14 cellular contexts compared by ENCODE assay signal in genomic region chr7:23254051-23254681, GRCh38. TPM values are rescaled to one million over a fixed set of nuclear protein-coding genes. Genes with fewer than 3 reads are reported as not detected.
DNase-seq lines count a peak whose midpoint lies in the region; TF ChIP-seq lines count a peak whose summit lies in the region.
"Had no signal": no experiment of that assay in that cellular context is flagged by ENCODE, and none has a peak within 500 bp of the region (broad histone marks: within the 10 kb centered on the region; RNA-seq: fewer than 3 reads in every experiment).

No MANE protein-coding gene starts in this region.

- in situ Hi-C loops in SK-MEL-5 (cut with HindIII; ENCODE audit: low pct_unique_long_range_greater_than_20kb, low sequenced_read_pairs) (no loop called here), GM13976 (cut with MboI; ENCODE audit: low sequenced_read_pairs, unreplicated experiment) (no loop called here)

- TF ChIP-seq CTCF in choroid plexus epithelial cell (conservative IDR thresholded peaks at IDR 0.05; ENCODE audit: low read depth, low read length) (no peak), GM13976 (IDR thresholded peaks at IDR 0.05; ENCODE audit: borderline replicate concordance, control extremely low read depth, extremely low read depth, insufficient read depth, missing control alignments) (no peak)

- intact Hi-C loops in head of caudate nucleus (cut with DNase I), result no loop called here

- DNase-seq in HT1080 (ENCODE audit: low read depth), result peak; percentile 83
- DNase-seq in SK-MEL-5 (ENCODE audit: low read depth, low spot score), result peak; percentile 45
- DNase-seq in choroid plexus epithelial cell (ENCODE audit: low read depth), result peak; percentile 55
- peak; percentile 56 for DNase-seq in smooth muscle cell of the brain vasculature (ENCODE audit: low read depth, low spot score)
- DNase-seq in head of caudate nucleus, result no peak
- DNase-seq in GM13976 (ENCODE audit: low spot score), result no peak
- no peak for DNase-seq in iPS-NIHi11 (ENCODE audit: low spot score)
- DNase-seq in C1 segment of cervical spinal cord (lab: John Stamatoyannopoulos, UW), result no peak
- DNase-seq: CD8-positive, alpha-beta memory T cell; NCI-H1092; NCI-H1694; NCI-H446; NCI-H748 treated with DMSO at 0.1 percent for 48 hours; PC-3 had no signal

- no peak overlapping the region for H3K4me3 ChIP-seq in choroid plexus epithelial cell (ENCODE audit: low read depth, low read length)

RNA-seq across cellular contexts. Expression of gene GPNMB, which starts 7.6 kb away (rescaled TPM):
- total RNA-seq in HT1080 (2014; rRNA removed; shearing (Covaris generic)), result 2.8 and 3.9 TPM in 2 replicates
- polyA plus RNA-seq in HT1080 (2015; cell fraction: cytosol; rRNA removed), result 1.3 and 1.5 TPM in 2 replicates
- 3.4 and 3.9 TPM in 2 replicates for polyA plus RNA-seq in HT1080 (2015; cell fraction: nucleus; rRNA removed)
- total RNA-seq in SK-MEL-5 (2014; rRNA removed; shearing (Covaris generic)), result 1,248 and 1,278 TPM in 2 replicates
- polyA plus RNA-seq in SK-MEL-5 (2015; cell fraction: cytosol; rRNA removed), result 994 and 1,090 TPM in 2 replicates
- 446 and 448 TPM in 2 replicates for polyA plus RNA-seq in SK-MEL-5 (2015; cell fraction: nucleus; rRNA removed)
- polyA plus RNA-seq: CD8-positive, alpha-beta memory T cell had no signal

RNA-seq across cellular contexts. Expression of gene MALSU1, which starts 45.0 kb away (rescaled TPM):
- 105 and 129 TPM in 2 replicates for total RNA-seq in HT1080 (2014; rRNA removed; shearing (Covaris generic))
- 88.6 TPM in 2 replicates for polyA plus RNA-seq in HT1080 (2015; cell fraction: cytosol; rRNA removed)
- 33.2 and 39.0 TPM in 2 replicates for polyA plus RNA-seq in HT1080 (2015; cell fraction: nucleus; rRNA removed)
- total RNA-seq in SK-MEL-5 (2014; rRNA removed; shearing (Covaris generic)), result 173 and 188 TPM in 2 replicates
- polyA plus RNA-seq in SK-MEL-5 (2015; cell fraction: cytosol; rRNA removed), result 104 and 123 TPM in 2 replicates
- polyA plus RNA-seq in SK-MEL-5 (2015; cell fraction: nucleus; rRNA removed), result 38.2 and 39.5 TPM in 2 replicates

Comparison
In these comparisons a context has a peak if more than half of its experiments do, and no peak if none do; other contexts are left out.
1. DNase-seq: peak in HT1080 (single experiment), SK-MEL-5 (single experiment), choroid plexus epithelial cell (single experiment) and smooth muscle cell of the brain vasculature (single experiment); none in head of caudate nucleus (0 of 42), GM13976 (single experiment), iPS-NIHi11 (single experiment) and C1 segment of cervical spinal cord (0 of 14).
2. RNA of gene GPNMB, which starts 7.6 kb away (total RNA-seq): 1,248 to 1,278 TPM in SK-MEL-5; 2.8 to 3.9 TPM in HT1080; every median in the first group is over 100 times any median in the second.